In genomic region chr7:41706228-41706930, GRCh38 we compare ENCODE assay signal across 10 cellular contexts. TPM values are rescaled to one million over a fixed set of nuclear protein-coding genes. Genes with fewer than 3 reads are reported as not detected.
DNase-seq lines count a peak whose midpoint lies in the region; ATAC-seq and TF ChIP-seq lines count a peak whose summit lies in the region.
"Had no signal": no experiment of that assay in that cellular context is flagged by ENCODE, and none has a peak within 500 bp of the region (broad histone marks: within the 10 kb centered on the region; RNA-seq: fewer than 3 reads in every experiment).

No MANE protein-coding gene starts in this region.

- no peaks in the 10 kb centered on the region for H3K9me2 ChIP-seq in MM.1S (replicated peaks; ENCODE audit: insufficient read depth, low read length)
- no peaks in the 10 kb centered on the region for H3K9me2 ChIP-seq in neural cell (ENCODE audit: insufficient read depth, low read length)

- H3K4me3 ChIP-seq in AG10803 (ENCODE audit: low read length) = peak overlapping the region; percentile 69
- H3K4me3 ChIP-seq in MM.1S (ENCODE audit: low read length) = peak overlapping the region; percentile 71
- H3K4me3 ChIP-seq in fibroblast of lung (replicated peaks in 1 of 4; ENCODE audit: control extremely low read depth in 1 of 4, insufficient read depth in 1 of 4, low read depth in 3 of 4, low read length in 4 of 4) = peak overlapping the region in 3 of 4 experiments; percentile 8 to 72 (median 66)
- peak overlapping the region; percentile 65 for H3K4me3 ChIP-seq in neural cell (ENCODE audit: low read length)

- H3K4me2 ChIP-seq in MM.1S (ENCODE audit: low read depth, low read length) = peak overlapping the region; percentile 94
- H3K4me2 ChIP-seq in fibroblast of lung (ENCODE audit: extremely low read depth, insufficient read depth, low read length) = peak overlapping the region; percentile 44
- H3K4me2 ChIP-seq in neural cell (ENCODE audit: low read length) = no peak overlapping the region

- ATAC-seq in GM21529 (IDR thresholded peaks at IDR 0.05; ENCODE audit: unreplicated experiment) = no peak

- TF ChIP-seq CTCF in AG10803 (conservative IDR thresholded peaks at IDR 0.05; ENCODE audit: low read length) (no peak), MM.1S (IDR thresholded peaks at IDR 0.05; ENCODE audit: low read length) (no peak), fibroblast of lung (conservative IDR thresholded peaks at IDR 0.05 in 1 of 2, IDR thresholded peaks at IDR 0.05 in 1 of 2; ENCODE audit: low read depth in 1 of 2, low read length in 2 of 2) (no peak), neural cell (IDR thresholded peaks at IDR 0.05; ENCODE audit: poor library complexity, severe bottlenecking) (no peak)

- H3K36me3 ChIP-seq in MM.1S (replicated peaks; ENCODE audit: insufficient read depth, low read length) (no peaks in the 10 kb centered on the region), fibroblast of lung (ENCODE audit: control insufficient read depth, insufficient read depth, low read length) (no peaks in the 10 kb centered on the region), neural cell (ENCODE audit: insufficient read depth, low read length) (no peaks in the 10 kb centered on the region)

- peaks cover 8% of the 10 kb centered on the region for H3F3A ChIP-seq in MM.1S (ENCODE audit: insufficient read depth, low read length)
- no peaks in the 10 kb centered on the region for H3F3A ChIP-seq in neural cell (ENCODE audit: insufficient read depth, low read length, poor library complexity, severe bottlenecking)

- peaks cover 14% of the 10 kb centered on the region for H3K4me1 ChIP-seq in MM.1S (ENCODE audit: low read length)
- H3K4me1 ChIP-seq in fibroblast of lung (ENCODE audit: control insufficient read depth, extremely low read depth, insufficient read depth, low read length) = peaks cover 18% of the 10 kb centered on the region

- no peaks in the 10 kb centered on the region for H3K9me3 ChIP-seq in MM.1S (replicated peaks; ENCODE audit: insufficient read depth, low read length)
- H3K9me3 ChIP-seq in fibroblast of lung (ENCODE audit: control insufficient read depth, insufficient read depth, low read depth, low read length) = no peaks in the 10 kb centered on the region
- no peaks in the 10 kb centered on the region for H3K9me3 ChIP-seq in neural cell (ENCODE audit: low read length)

- no peak for TF ChIP-seq EP300 in neural cell (conservative IDR thresholded peaks at IDR 0.05; ENCODE audit: poor library complexity, severe bottlenecking)

- H3K9ac ChIP-seq in MM.1S (ENCODE audit: low read length) (no peak overlapping the region; the same call in 1 of the 2 replicates), fibroblast of lung (ENCODE audit: insufficient read depth, low read length) (no peak overlapping the region), neural cell (ENCODE audit: low read length) (no peak overlapping the region)

- H3K27me3 ChIP-seq in MM.1S (replicated peaks; ENCODE audit: insufficient read depth, low read length) = no peaks in the 10 kb centered on the region
- H3K27me3 ChIP-seq in fibroblast of lung (ENCODE audit: control insufficient read depth, insufficient read depth, low read length) = no peaks in the 10 kb centered on the region
- peaks cover 13% of the 10 kb centered on the region for H3K27me3 ChIP-seq in neural cell (ENCODE audit: insufficient read depth, low read depth, low read length)

- H3K79me2 ChIP-seq in MM.1S (ENCODE audit: low read length) = no peaks in the 10 kb centered on the region
- H3K79me2 ChIP-seq in fibroblast of lung (ENCODE audit: control insufficient read depth, insufficient read depth, low read length) = peaks cover 32% of the 10 kb centered on the region
- H3K79me2 ChIP-seq in neural cell (replicated peaks; ENCODE audit: insufficient read depth, low read length) = no peaks in the 10 kb centered on the region

- H3K27ac ChIP-seq in MM.1S (ENCODE audit: low read length) (no peak overlapping the region; the same call in 1 of the 2 replicates), fibroblast of lung (ENCODE audit: insufficient read depth, low read length) (peak overlapping the region; percentile 74), neural cell (ENCODE audit: low read length) (no peak overlapping the region)

- H4K20me1 ChIP-seq in MM.1S (ENCODE audit: insufficient read depth, low read length) (no peaks in the 10 kb centered on the region), fibroblast of lung (ENCODE audit: control insufficient read depth, extremely low read depth, insufficient read depth, low read length) (no peaks in the 10 kb centered on the region), neural cell (ENCODE audit: insufficient read depth) (no peaks in the 10 kb centered on the region)

- H2AFZ ChIP-seq in MM.1S (ENCODE audit: low read length) (peak overlapping the region; percentile 94), fibroblast of lung (ENCODE audit: low read length) (peak overlapping the region; percentile 24), neural cell (ENCODE audit: low read depth, low read length) (no peak overlapping the region)

- DNase-seq in AG10803 (ENCODE audit: low read depth) (no peak), MM.1S (no peak), fibroblast of lung (ENCODE audit: low read depth in 2 of 2) (no peak), GM19240 (ENCODE audit: insufficient read length, low spot score) (no peak), RPMI8226 (no peak), NCI-H524 (lab: John Stamatoyannopoulos, UW) (no peak)
- DNase-seq: activated CD8-positive, alpha-beta memory T cell treated with anti-CD3 and anti-CD28 coated beads, Interleukin-2, amount 50 U/mL, for 4 hours; GOT3 had no signal

- no peak for TF ChIP-seq RAD21 in neural cell (conservative IDR thresholded peaks at IDR 0.05)

TF ChIP-seq in neural cell, 6 proteins besides CTCF, POLR2A, EP300 and RAD21:
- TF ChIP-seq POLR2AphosphoS5 (IDR thresholded peaks at IDR 0.05) (no peak), EZH2 (IDR thresholded peaks at IDR 0.05; ENCODE audit: borderline replicate concordance, insufficient read depth, low read length, poor library complexity, severe bottlenecking) (no peak), MXI1 (conservative IDR thresholded peaks at IDR 0.05; ENCODE audit: poor library complexity, severe bottlenecking) (no peak), TAF1 (IDR thresholded peaks at IDR 0.05; ENCODE audit: low read depth) (no peak), REST (IDR thresholded peaks at IDR 0.05; ENCODE audit: borderline replicate concordance) (no peak), SMC3 (conservative IDR thresholded peaks at IDR 0.05; ENCODE audit: poor library complexity) (no peak)
TF ChIP-seq in neural cell: peak in this region for 0.

RNA-seq across cellular contexts. Expression of gene INHBA, which starts 3.5 kb away (rescaled TPM):
- total RNA-seq in fibroblast of lung = 4.1 and 15.0 TPM in 2 replicates
- polyA plus RNA-seq in fibroblast of lung (19.4 and 108 TPM in 2 replicates), neural cell (0.19 and 0.30 TPM in 2 replicates)
- 25.5 and 155 TPM in 2 replicates for polyA plus RNA-seq in fibroblast of lung (2012)
- polyA minus RNA-seq in fibroblast of lung (ENCODE audit: low replicate concordance) (54.1 and 277 TPM in 2 replicates), neural cell (0.24 and 0.35 TPM in 2 replicates)

Comparison
In these comparisons a context has a peak if more than half of its experiments do, and no peak if none do; other contexts are left out.
1. RNA of gene INHBA, which starts 3.5 kb away (polyA plus RNA-seq): 19.4 to 155 TPM in fibroblast of lung; 0.19 to 0.30 TPM in neural cell; every median in the first group is over 10 times any median in the second.
2. Peak in every context shown above with its lines, with median percentiles within 50 percentile points of each other: H3K4me3 ChIP-seq.